36 cellular contexts compared by ENCODE assay signal in genomic region chr17:41462705-41463104, GRCh38. TPM values are rescaled to one million over a fixed set of nuclear protein-coding genes. Genes with fewer than 3 reads are reported as not detected.
"Had no signal": no experiment of that assay in that cellular context is flagged by ENCODE, and none has a peak within 500 bp of the region (broad histone marks: within the 10 kb centered on the region; RNA-seq: fewer than 3 reads in every experiment).

No MANE protein-coding gene starts in this region.

- FAIRE-seq: TTC549 had no signal

- H3K4me1 Mint-ChIP-seq: activated B cell treated with CpG ODN at 0.5 μM for 24 hours; activated CD4-positive, alpha-beta T cell treated with anti-CD3 and anti-CD28 coated beads for 36 hours; activated CD4-positive, alpha-beta T cell treated with anti-CD3 and anti-CD28 coated beads, Interleukin-2, amount 10 ng/mL, durations not matched to agents 24 days and 14 days; activated CD4-positive, alpha-beta T cell treated with anti-CD3 and anti-CD28 coated beads, Interleukin-2, amount 10 ng/mL, durations not matched to agents 7 days and 5 days; activated CD8-positive, alpha-beta memory T cell treated with anti-CD3 and anti-CD28 coated beads, Interleukin-2, amount 10 ng/mL, durations not matched to agents 7 days and 5 days; T-cell; WTC11 had no signal

- H3K36me3 Mint-ChIP-seq: activated CD4-positive, alpha-beta memory T cell treated with anti-CD3 and anti-CD28 coated beads for 36 hours; activated CD8-positive, alpha-beta memory T cell treated with anti-CD3 and anti-CD28 coated beads, Interleukin-2, amount 10 ng/mL, durations not matched to agents 7 days and 5 days; T-cell; WTC11 had no signal

- DNase-seq: activated B cell treated with CpG ODN at 0.5 μM for 24 hours; activated CD4-positive, alpha-beta memory T cell treated with anti-CD3 and anti-CD28 coated beads for 36 hours; activated CD4-positive, alpha-beta T cell treated with anti-CD3 and anti-CD28 coated beads for 1 hour; activated CD4-positive, alpha-beta T cell treated with anti-CD3 and anti-CD28 coated beads for 36 hours; activated CD4-positive, alpha-beta T cell treated with anti-CD3 and anti-CD28 coated beads for 4 hours; activated CD4-positive, alpha-beta T cell treated with anti-CD3 and anti-CD28 coated beads for 48 hours; activated CD4-positive, alpha-beta T cell treated with anti-CD3 and anti-CD28 coated beads, Interleukin-2, amount 10 ng/mL, durations not matched to agents 24 days and 14 days; activated CD4-positive, alpha-beta T cell treated with anti-CD3 and anti-CD28 coated beads, Interleukin-2, amount 10 ng/mL, durations not matched to agents 7 days and 5 days; activated CD4-positive, alpha-beta T cell treated with anti-CD3 and anti-CD28 coated beads, Interleukin-2, amount 50 U/mL, for 1 hour; activated CD4-positive, alpha-beta T cell treated with anti-CD3 and anti-CD28 coated beads, Interleukin-2, amount 50 U/mL, for 4 hours; activated CD4-positive, alpha-beta T cell treated with anti-CD3 and anti-CD28 coated beads, Interleukin-2, amount 50 U/mL, for 48 hours; activated CD4-positive, CD25-positive, alpha-beta regulatory T cell; activated CD4-positive, CD25-positive, alpha-beta regulatory T cell treated with anti-CD3 and anti-CD28 coated beads, Interleukin-2, amount 50 U/mL, for 72 hours; activated CD8-positive, alpha-beta memory T cell treated with anti-CD3 and anti-CD28 coated beads for 24 hours; activated CD8-positive, alpha-beta memory T cell treated with anti-CD3 and anti-CD28 coated beads, Interleukin-2, amount 10 ng/mL, durations not matched to agents 7 days and 5 days; activated CD8-positive, alpha-beta memory T cell treated with anti-CD3 and anti-CD28 coated beads, Interleukin-2, amount 50 U/mL, for 4 hours; activated CD8-positive, alpha-beta memory T cell treated with anti-CD3 and anti-CD28 coated beads, Interleukin-2, amount 50 U/mL, for 48 hours; activated CD8-positive, alpha-beta T cell treated with anti-CD3 and anti-CD28 coated beads for 36 hours; activated CD8-positive, alpha-beta T cell treated with anti-CD3 and anti-CD28 coated beads, Interleukin-2, amount 10 ng/mL, durations not matched to agents 7 days and 5 days; activated T-cell treated with anti-CD3 and anti-CD28 coated beads for 4 hours; T-cell; T-helper 1 cell; T-helper 17 cell; T-helper 2 cell; T-helper 9 cell; T1000; WERI-Rb-1 had no signal

- H3K27ac ChIP-seq: VCaP, WERI-Rb-1 had no signal

- H3K27ac Mint-ChIP-seq: activated B cell treated with CpG ODN at 0.5 μM for 24 hours; activated CD4-positive, alpha-beta memory T cell treated with anti-CD3 and anti-CD28 coated beads for 36 hours; activated CD4-positive, alpha-beta T cell treated with anti-CD3 and anti-CD28 coated beads for 36 hours; activated CD4-positive, alpha-beta T cell treated with anti-CD3 and anti-CD28 coated beads, Interleukin-2, amount 10 ng/mL, durations not matched to agents 24 days and 14 days; activated CD4-positive, alpha-beta T cell treated with anti-CD3 and anti-CD28 coated beads, Interleukin-2, amount 10 ng/mL, durations not matched to agents 7 days and 5 days; activated CD8-positive, alpha-beta memory T cell treated with anti-CD3 and anti-CD28 coated beads, Interleukin-2, amount 10 ng/mL, durations not matched to agents 7 days and 5 days; activated CD8-positive, alpha-beta T cell treated with anti-CD3 and anti-CD28 coated beads for 36 hours; activated CD8-positive, alpha-beta T cell treated with anti-CD3 and anti-CD28 coated beads, Interleukin-2, amount 10 ng/mL, durations not matched to agents 7 days and 5 days; T-cell; T-helper 1 cell treated with Interleukin-12 subunit alpha and Interleukin-12 subunit beta and Interleukin-4 antibody, amounts not matched to agents 30 μg/mL and 1 μg/mL, for 36 hours; T-helper 17 cell; T-helper 2 cell treated with Interferon-gamma antibody and Interleukin-4, amounts not matched to agents 5 μg/mL and 100 μg/mL, for 36 hours; WTC11 had no signal

- H3K36me3 ChIP-seq: WERI-Rb-1 had no signal

- ATAC-seq: activated CD4-positive, alpha-beta T cell treated with anti-CD3 and anti-CD28 coated beads for 36 hours; activated CD4-positive, CD25-positive, alpha-beta regulatory T cell treated with anti-CD3 and anti-CD28 coated beads, Interleukin-2, amount 50 U/mL, for 24 hours; activated CD8-positive, alpha-beta memory T cell treated with anti-CD3 and anti-CD28 coated beads, Interleukin-2, amount 10 ng/mL, durations not matched to agents 7 days and 5 days; activated CD8-positive, alpha-beta T cell treated with anti-CD3 and anti-CD28 coated beads for 36 hours; activated CD8-positive, alpha-beta T cell treated with anti-CD3 and anti-CD28 coated beads, Interleukin-2, amount 10 ng/mL, durations not matched to agents 7 days and 5 days; T-cell; T-helper 17 cell; WTC11 had no signal

- H3K9me3 Mint-ChIP-seq: activated CD4-positive, alpha-beta memory T cell treated with anti-CD3 and anti-CD28 coated beads for 36 hours; activated CD4-positive, alpha-beta T cell treated with anti-CD3 and anti-CD28 coated beads, Interleukin-2, amount 10 ng/mL, durations not matched to agents 24 days and 14 days; activated CD4-positive, alpha-beta T cell treated with anti-CD3 and anti-CD28 coated beads, Interleukin-2, amount 10 ng/mL, durations not matched to agents 7 days and 5 days; activated CD8-positive, alpha-beta T cell treated with anti-CD3 and anti-CD28 coated beads for 36 hours; T-helper 1 cell treated with Interleukin-12 subunit alpha and Interleukin-12 subunit beta and Interleukin-4 antibody, amounts not matched to agents 30 μg/mL and 1 μg/mL, for 36 hours; T-helper 2 cell treated with Interferon-gamma antibody and Interleukin-4, amounts not matched to agents 5 μg/mL and 100 μg/mL, for 36 hours had no signal

- H3K4me3 Mint-ChIP-seq: activated B cell treated with CpG ODN at 0.5 μM for 24 hours; activated CD4-positive, alpha-beta memory T cell treated with anti-CD3 and anti-CD28 coated beads for 36 hours; activated CD4-positive, alpha-beta T cell treated with anti-CD3 and anti-CD28 coated beads for 36 hours; activated CD4-positive, alpha-beta T cell treated with anti-CD3 and anti-CD28 coated beads, Interleukin-2, amount 10 ng/mL, durations not matched to agents 24 days and 14 days; activated CD4-positive, alpha-beta T cell treated with anti-CD3 and anti-CD28 coated beads, Interleukin-2, amount 10 ng/mL, durations not matched to agents 7 days and 5 days; activated CD8-positive, alpha-beta memory T cell treated with anti-CD3 and anti-CD28 coated beads, Interleukin-2, amount 10 ng/mL, durations not matched to agents 7 days and 5 days; activated CD8-positive, alpha-beta T cell treated with anti-CD3 and anti-CD28 coated beads for 36 hours; activated CD8-positive, alpha-beta T cell treated with anti-CD3 and anti-CD28 coated beads, Interleukin-2, amount 10 ng/mL, durations not matched to agents 7 days and 5 days; T-cell; T-helper 1 cell treated with Interleukin-12 subunit alpha and Interleukin-12 subunit beta and Interleukin-4 antibody, amounts not matched to agents 30 μg/mL and 1 μg/mL, for 36 hours; T-helper 17 cell; T-helper 2 cell treated with Interferon-gamma antibody and Interleukin-4, amounts not matched to agents 5 μg/mL and 100 μg/mL, for 36 hours; WTC11 had no signal

- H3K27me3 Mint-ChIP-seq: activated CD4-positive, alpha-beta memory T cell treated with anti-CD3 and anti-CD28 coated beads for 36 hours; activated CD4-positive, alpha-beta T cell treated with anti-CD3 and anti-CD28 coated beads for 36 hours; activated CD8-positive, alpha-beta T cell treated with anti-CD3 and anti-CD28 coated beads for 36 hours had no signal

RNA-seq across cellular contexts. Expression of gene KRT32, which starts 4.5 kb away (rescaled TPM):
- total RNA-seq: activated B cell treated with CpG ODN at 0.5 μM for 24 hours; activated CD4-positive, alpha-beta memory T cell treated with anti-CD3 and anti-CD28 coated beads for 36 hours; activated CD4-positive, alpha-beta T cell treated with anti-CD3 and anti-CD28 coated beads for 36 hours; activated CD4-positive, alpha-beta T cell treated with anti-CD3 and anti-CD28 coated beads, Interleukin-2, amount 10 ng/mL, durations not matched to agents 24 days and 14 days; activated CD4-positive, alpha-beta T cell treated with anti-CD3 and anti-CD28 coated beads, Interleukin-2, amount 10 ng/mL, durations not matched to agents 7 days and 5 days; activated CD8-positive, alpha-beta memory T cell treated with anti-CD3 and anti-CD28 coated beads for 36 hours; activated CD8-positive, alpha-beta memory T cell treated with anti-CD3 and anti-CD28 coated beads, Interleukin-2, amount 10 ng/mL, durations not matched to agents 7 days and 5 days; activated CD8-positive, alpha-beta T cell treated with anti-CD3 and anti-CD28 coated beads for 36 hours; activated CD8-positive, alpha-beta T cell treated with anti-CD3 and anti-CD28 coated beads, Interleukin-2, amount 10 ng/mL, durations not matched to agents 7 days and 5 days; T-cell; T-helper 1 cell treated with Interleukin-12 subunit alpha and Interleukin-12 subunit beta and Interleukin-4 antibody, amounts not matched to agents 30 ng/mL and 1 ng/mL, for 36 hours; T-helper 17 cell; T-helper 2 cell treated with Interferon-gamma antibody and Interleukin-4, amounts not matched to agents 100 ng/mL and 5 ng/mL, for 36 hours; WTC11 had no signal

RNA-seq across cellular contexts. Expression of gene KRT35, which starts 18.2 kb away (rescaled TPM):
- total RNA-seq: activated B cell treated with CpG ODN at 0.5 μM for 24 hours; activated CD4-positive, alpha-beta memory T cell treated with anti-CD3 and anti-CD28 coated beads for 36 hours; activated CD4-positive, alpha-beta T cell treated with anti-CD3 and anti-CD28 coated beads for 36 hours; activated CD4-positive, alpha-beta T cell treated with anti-CD3 and anti-CD28 coated beads, Interleukin-2, amount 10 ng/mL, durations not matched to agents 24 days and 14 days; activated CD4-positive, alpha-beta T cell treated with anti-CD3 and anti-CD28 coated beads, Interleukin-2, amount 10 ng/mL, durations not matched to agents 7 days and 5 days; activated CD8-positive, alpha-beta memory T cell treated with anti-CD3 and anti-CD28 coated beads for 36 hours; activated CD8-positive, alpha-beta memory T cell treated with anti-CD3 and anti-CD28 coated beads, Interleukin-2, amount 10 ng/mL, durations not matched to agents 7 days and 5 days; activated CD8-positive, alpha-beta T cell treated with anti-CD3 and anti-CD28 coated beads for 36 hours; activated CD8-positive, alpha-beta T cell treated with anti-CD3 and anti-CD28 coated beads, Interleukin-2, amount 10 ng/mL, durations not matched to agents 7 days and 5 days; T-cell; T-helper 1 cell treated with Interleukin-12 subunit alpha and Interleukin-12 subunit beta and Interleukin-4 antibody, amounts not matched to agents 30 ng/mL and 1 ng/mL, for 36 hours; T-helper 17 cell; T-helper 2 cell treated with Interferon-gamma antibody and Interleukin-4, amounts not matched to agents 100 ng/mL and 5 ng/mL, for 36 hours; WTC11 had no signal

RNA-seq across cellular contexts. Expression of gene KRT38, which starts 21.9 kb away (rescaled TPM):
- total RNA-seq: activated B cell treated with CpG ODN at 0.5 μM for 24 hours; activated CD4-positive, alpha-beta memory T cell treated with anti-CD3 and anti-CD28 coated beads for 36 hours; activated CD4-positive, alpha-beta T cell treated with anti-CD3 and anti-CD28 coated beads for 36 hours; activated CD4-positive, alpha-beta T cell treated with anti-CD3 and anti-CD28 coated beads, Interleukin-2, amount 10 ng/mL, durations not matched to agents 24 days and 14 days; activated CD4-positive, alpha-beta T cell treated with anti-CD3 and anti-CD28 coated beads, Interleukin-2, amount 10 ng/mL, durations not matched to agents 7 days and 5 days; activated CD8-positive, alpha-beta memory T cell treated with anti-CD3 and anti-CD28 coated beads for 36 hours; activated CD8-positive, alpha-beta memory T cell treated with anti-CD3 and anti-CD28 coated beads, Interleukin-2, amount 10 ng/mL, durations not matched to agents 7 days and 5 days; activated CD8-positive, alpha-beta T cell treated with anti-CD3 and anti-CD28 coated beads for 36 hours; activated CD8-positive, alpha-beta T cell treated with anti-CD3 and anti-CD28 coated beads, Interleukin-2, amount 10 ng/mL, durations not matched to agents 7 days and 5 days; T-cell; T-helper 1 cell treated with Interleukin-12 subunit alpha and Interleukin-12 subunit beta and Interleukin-4 antibody, amounts not matched to agents 30 ng/mL and 1 ng/mL, for 36 hours; T-helper 17 cell; T-helper 2 cell treated with Interferon-gamma antibody and Interleukin-4, amounts not matched to agents 100 ng/mL and 5 ng/mL, for 36 hours; WTC11 had no signal

RNA-seq across cellular contexts. Expression of gene KRT36, which starts 27.0 kb away (rescaled TPM):
- total RNA-seq: activated B cell treated with CpG ODN at 0.5 μM for 24 hours; activated CD4-positive, alpha-beta memory T cell treated with anti-CD3 and anti-CD28 coated beads for 36 hours; activated CD4-positive, alpha-beta T cell treated with anti-CD3 and anti-CD28 coated beads for 36 hours; activated CD4-positive, alpha-beta T cell treated with anti-CD3 and anti-CD28 coated beads, Interleukin-2, amount 10 ng/mL, durations not matched to agents 24 days and 14 days; activated CD4-positive, alpha-beta T cell treated with anti-CD3 and anti-CD28 coated beads, Interleukin-2, amount 10 ng/mL, durations not matched to agents 7 days and 5 days; activated CD8-positive, alpha-beta memory T cell treated with anti-CD3 and anti-CD28 coated beads for 36 hours; activated CD8-positive, alpha-beta memory T cell treated with anti-CD3 and anti-CD28 coated beads, Interleukin-2, amount 10 ng/mL, durations not matched to agents 7 days and 5 days; activated CD8-positive, alpha-beta T cell treated with anti-CD3 and anti-CD28 coated beads for 36 hours; activated CD8-positive, alpha-beta T cell treated with anti-CD3 and anti-CD28 coated beads, Interleukin-2, amount 10 ng/mL, durations not matched to agents 7 days and 5 days; T-cell; T-helper 1 cell treated with Interleukin-12 subunit alpha and Interleukin-12 subunit beta and Interleukin-4 antibody, amounts not matched to agents 30 ng/mL and 1 ng/mL, for 36 hours; T-helper 17 cell; T-helper 2 cell treated with Interferon-gamma antibody and Interleukin-4, amounts not matched to agents 100 ng/mL and 5 ng/mL, for 36 hours; WTC11 had no signal

RNA-seq across cellular contexts. Expression of gene KRT37, which starts 38.3 kb away (rescaled TPM):
- total RNA-seq: activated B cell treated with CpG ODN at 0.5 μM for 24 hours; activated CD4-positive, alpha-beta memory T cell treated with anti-CD3 and anti-CD28 coated beads for 36 hours; activated CD4-positive, alpha-beta T cell treated with anti-CD3 and anti-CD28 coated beads for 36 hours; activated CD4-positive, alpha-beta T cell treated with anti-CD3 and anti-CD28 coated beads, Interleukin-2, amount 10 ng/mL, durations not matched to agents 24 days and 14 days; activated CD4-positive, alpha-beta T cell treated with anti-CD3 and anti-CD28 coated beads, Interleukin-2, amount 10 ng/mL, durations not matched to agents 7 days and 5 days; activated CD8-positive, alpha-beta memory T cell treated with anti-CD3 and anti-CD28 coated beads for 36 hours; activated CD8-positive, alpha-beta memory T cell treated with anti-CD3 and anti-CD28 coated beads, Interleukin-2, amount 10 ng/mL, durations not matched to agents 7 days and 5 days; activated CD8-positive, alpha-beta T cell treated with anti-CD3 and anti-CD28 coated beads for 36 hours; activated CD8-positive, alpha-beta T cell treated with anti-CD3 and anti-CD28 coated beads, Interleukin-2, amount 10 ng/mL, durations not matched to agents 7 days and 5 days; T-cell; T-helper 1 cell treated with Interleukin-12 subunit alpha and Interleukin-12 subunit beta and Interleukin-4 antibody, amounts not matched to agents 30 ng/mL and 1 ng/mL, for 36 hours; T-helper 17 cell; T-helper 2 cell treated with Interferon-gamma antibody and Interleukin-4, amounts not matched to agents 100 ng/mL and 5 ng/mL, for 36 hours; WTC11 had no signal
